26 cellular contexts compared by ENCODE assay signal in genomic region chr2:24690524-24690923, GRCh38.
A peak's percentile ranks its signal among the peaks of the same experiment; 100 is the strongest.
DNase-seq lines count a peak whose midpoint lies in the region; ATAC-seq, FAIRE-seq and TF ChIP-seq lines count a peak whose summit lies in the region.
"Had no signal": no experiment of that assay in that cellular context is flagged by ENCODE, and none has a peak within 500 bp of the region (broad histone marks: within the 10 kb centered on the region; RNA-seq: fewer than 3 reads in every experiment).

No MANE protein-coding gene starts in this region.

- H3K4me3 ChIP-seq in A549, result no peak overlapping the region
- H3K4me3 ChIP-seq: BLaER1 treated with 17β-estradiol and CSF1 and Interleukin-3, amounts not matched to agents 10 nM and 100 nM; GM12878; GM23248 had no signal

- TF ChIP-seq POLR2A in A549 (IDR thresholded peaks at IDR 0.05; ENCODE audit: low read length), result no peak

- H3K4me3 Mint-ChIP-seq in activated CD8-positive, alpha-beta T cell treated with anti-CD3 and anti-CD28 coated beads for 36 hours, result no peak overlapping the region
- no peak overlapping the region for H3K4me3 Mint-ChIP-seq in activated CD8-positive, alpha-beta T cell treated with anti-CD3 and anti-CD28 coated beads, Interleukin-2, amount 10 ng/mL, durations not matched to agents 7 days and 5 days
- H3K4me3 Mint-ChIP-seq: CD14-positive monocyte; CD4-positive, alpha-beta T cell; CD8-positive, alpha-beta memory T cell had no signal

- no peaks in the 10 kb centered on the region for H3K9me3 ChIP-seq in A549
- H3K9me3 ChIP-seq: BE2C had no signal

- H3K4me1 ChIP-seq in A549, result no peaks in the 10 kb centered on the region
- H3K4me1 ChIP-seq: BLaER1 treated with 17β-estradiol and CSF1 and Interleukin-3, amounts not matched to agents 10 nM and 100 nM had no signal

- TF ChIP-seq EP300 in A549 (IDR thresholded peaks at IDR 0.05), result no peak

- DNase-seq in activated CD8-positive, alpha-beta T cell treated with anti-CD3 and anti-CD28 coated beads for 36 hours, result peak; percentile 1
- DNase-seq in activated CD8-positive, alpha-beta T cell treated with anti-CD3 and anti-CD28 coated beads, Interleukin-2, amount 10 ng/mL, durations not matched to agents 7 days and 5 days, result no peak
- DNase-seq in A549 (ENCODE audit: low read depth in 1 of 2, low spot score in 1 of 2) (no peak), NCI-H2171 treated with DMSO at 0.1 percent for 48 hours (lab: John Stamatoyannopoulos, UW) (peak; percentile 63), NCI-H1436 (lab: John Stamatoyannopoulos, UW) (no peak), urothelium cell line (ENCODE audit: low spot score) (no peak)
- DNase-seq: ACHN; AML-193; BE2C; CD4-positive, alpha-beta T cell; CD8-positive, alpha-beta memory T cell; DMS 273 treated with DMSO at 0.1 percent for 48 hours; DMS79; EL; GDM1; GM23248; H7; HCEC 1CT had no signal

- no peak for ATAC-seq in activated CD8-positive, alpha-beta T cell treated with anti-CD3 and anti-CD28 coated beads for 36 hours
- ATAC-seq in activated CD8-positive, alpha-beta T cell treated with anti-CD3 and anti-CD28 coated beads, Interleukin-2, amount 10 ng/mL, durations not matched to agents 7 days and 5 days, result no peak
- ATAC-seq in A549, result no peak
- ATAC-seq: GM12878 had no signal

- no peaks in the 10 kb centered on the region for H3K27me3 Mint-ChIP-seq in activated CD8-positive, alpha-beta T cell treated with anti-CD3 and anti-CD28 coated beads for 36 hours
- no peaks in the 10 kb centered on the region for H3K27me3 Mint-ChIP-seq in activated CD8-positive, alpha-beta T cell treated with anti-CD3 and anti-CD28 coated beads, Interleukin-2, amount 10 ng/mL, durations not matched to agents 7 days and 5 days (ENCODE audit: low read depth)
- H3K27me3 Mint-ChIP-seq: CD4-positive, alpha-beta T cell; CD8-positive, alpha-beta memory T cell had no signal

- H3K36me3 Mint-ChIP-seq in activated CD8-positive, alpha-beta T cell treated with anti-CD3 and anti-CD28 coated beads for 36 hours (ENCODE audit: low read depth), result peaks cover 18% of the 10 kb centered on the region
- peaks cover 6% of the 10 kb centered on the region for H3K36me3 Mint-ChIP-seq in activated CD8-positive, alpha-beta T cell treated with anti-CD3 and anti-CD28 coated beads, Interleukin-2, amount 10 ng/mL, durations not matched to agents 7 days and 5 days (ENCODE audit: low read depth)

- peaks cover under 1% of the 10 kb centered on the region for H3K4me1 Mint-ChIP-seq in activated CD8-positive, alpha-beta T cell treated with anti-CD3 and anti-CD28 coated beads for 36 hours (ENCODE audit: low read depth)
- H3K4me1 Mint-ChIP-seq in activated CD8-positive, alpha-beta T cell treated with anti-CD3 and anti-CD28 coated beads, Interleukin-2, amount 10 ng/mL, durations not matched to agents 7 days and 5 days (ENCODE audit: low read depth), result no peaks in the 10 kb centered on the region

- FAIRE-seq in A549 (lab: Jason Lieb, UNC), result peak; percentile 7
- FAIRE-seq in urothelium cell line (lab: Jason Lieb, UNC), result no peak
- FAIRE-seq: A204.1, D721Med, GM12878, GM19239, H1 had no signal

- H3K27ac ChIP-seq in A549, result no peak overlapping the region
- H3K27ac ChIP-seq: 22Rv1; BLaER1 treated with 17β-estradiol and CSF1 and Interleukin-3, amounts not matched to agents 10 nM and 100 nM; GM23248 had no signal

- H3K27ac Mint-ChIP-seq in activated CD8-positive, alpha-beta T cell treated with anti-CD3 and anti-CD28 coated beads for 36 hours, result no peak overlapping the region
- H3K27ac Mint-ChIP-seq in activated CD8-positive, alpha-beta T cell treated with anti-CD3 and anti-CD28 coated beads, Interleukin-2, amount 10 ng/mL, durations not matched to agents 7 days and 5 days, result no peak overlapping the region
- H3K27ac Mint-ChIP-seq: CD4-positive, alpha-beta T cell; CD8-positive, alpha-beta memory T cell had no signal

- POLR2A ChIA-PET in activated CD8-positive, alpha-beta T cell treated with anti-CD3 and anti-CD28 coated beads for 36 hours (lab: Charles Lee), result no interaction called here
- POLR2A ChIA-PET in activated CD8-positive, alpha-beta T cell treated with anti-CD3 and anti-CD28 coated beads, Interleukin-2, amount 10 ng/mL, durations not matched to agents 7 days and 5 days (lab: Charles Lee), result no interaction called here
- POLR2A ChIA-PET in A549 (lab: Yijun Ruan, JAX), result no interaction called here

- 87% methylated on average over 4 of the region's 4 CpGs for WGBS in A549 (ENCODE audit: missing lambda C conversion rate)

- TF ChIP-seq RAD21 in A549 (conservative IDR thresholded peaks at IDR 0.05 in 1 of 2, IDR thresholded peaks at IDR 0.05 in 1 of 2), result no peak

- intact Hi-C loops in activated CD8-positive, alpha-beta T cell treated with anti-CD3 and anti-CD28 coated beads for 36 hours (cut with micrococcal nuclease), result no loop called here

- H3K9me3 Mint-ChIP-seq in activated CD8-positive, alpha-beta T cell treated with anti-CD3 and anti-CD28 coated beads for 36 hours, result no peaks in the 10 kb centered on the region
- H3K9me3 Mint-ChIP-seq in activated CD8-positive, alpha-beta T cell treated with anti-CD3 and anti-CD28 coated beads, Interleukin-2, amount 10 ng/mL, durations not matched to agents 7 days and 5 days (ENCODE audit: insufficient read depth), result no peaks in the 10 kb centered on the region
- H3K9me3 Mint-ChIP-seq: CD4-positive, alpha-beta T cell; CD8-positive, alpha-beta memory T cell had no signal

- TF ChIP-seq CTCF in activated CD8-positive, alpha-beta T cell treated with anti-CD3 and anti-CD28 coated beads for 36 hours (IDR thresholded peaks at IDR 0.05), result no peak
- TF ChIP-seq CTCF in A549 (IDR thresholded peaks at IDR 0.05), result no peak

- no peak overlapping the region for H3K4me2 ChIP-seq in A549
- H3K4me2 ChIP-seq: BLaER1 treated with 17β-estradiol and CSF1 and Interleukin-3, amounts not matched to agents 10 nM and 100 nM had no signal

- CTCF ChIA-PET in activated CD8-positive, alpha-beta T cell treated with anti-CD3 and anti-CD28 coated beads for 36 hours (lab: Charles Lee), result no interaction called here
- CTCF ChIA-PET in activated CD8-positive, alpha-beta T cell treated with anti-CD3 and anti-CD28 coated beads, Interleukin-2, amount 10 ng/mL, durations not matched to agents 7 days and 5 days (lab: Charles Lee), result no interaction called here
- CTCF ChIA-PET in A549 (lab: Yijun Ruan, JAX), result no interaction called here

TF ChIP-seq in A549, 52 proteins besides CTCF, POLR2A, EP300 and RAD21:
- no peak for TF ChIP-seq ZSCAN20 (CRISPR knock-in tag; IDR thresholded peaks at IDR 0.05)
- TF ChIP-seq FOXS1 (CRISPR knock-in tag; IDR thresholded peaks at IDR 0.05), result no peak
- no peak for TF ChIP-seq SREBF2 (IDR thresholded peaks at IDR 0.05)
- TF ChIP-seq NR3C1 (IDR thresholded peaks at IDR 0.05), result no peak
- no peak for TF ChIP-seq EHF (CRISPR knock-in tag; IDR thresholded peaks at IDR 0.05)
- no peak for TF ChIP-seq TFCP2L1 (CRISPR knock-in tag; IDR thresholded peaks at IDR 0.05)
- no peak for TF ChIP-seq NFE2L2 (conservative IDR thresholded peaks at IDR 0.05; ENCODE audit: low read length)
- TF ChIP-seq HDAC2 (IDR thresholded peaks at IDR 0.05), result no peak
- TF ChIP-seq JUN (IDR thresholded peaks at IDR 0.05), result no peak
- TF ChIP-seq HEYL (CRISPR knock-in tag; IDR thresholded peaks at IDR 0.05), result no peak
- TF ChIP-seq CBX2 (IDR thresholded peaks at IDR 0.05; ENCODE audit: borderline replicate concordance, low read depth), result no peak
- no peak for TF ChIP-seq MAZ (IDR thresholded peaks at IDR 0.05; ENCODE audit: borderline replicate concordance, low read depth, low read length)
- TF ChIP-seq MYC (IDR thresholded peaks at IDR 0.05; ENCODE audit: borderline replicate concordance, low read length), result no peak
- no peak for TF ChIP-seq TP53 (CRISPR knock-in tag; IDR thresholded peaks at IDR 0.05)
- no peak for TF ChIP-seq SMC3 (IDR thresholded peaks at IDR 0.05)
- TF ChIP-seq, protein P1, sequence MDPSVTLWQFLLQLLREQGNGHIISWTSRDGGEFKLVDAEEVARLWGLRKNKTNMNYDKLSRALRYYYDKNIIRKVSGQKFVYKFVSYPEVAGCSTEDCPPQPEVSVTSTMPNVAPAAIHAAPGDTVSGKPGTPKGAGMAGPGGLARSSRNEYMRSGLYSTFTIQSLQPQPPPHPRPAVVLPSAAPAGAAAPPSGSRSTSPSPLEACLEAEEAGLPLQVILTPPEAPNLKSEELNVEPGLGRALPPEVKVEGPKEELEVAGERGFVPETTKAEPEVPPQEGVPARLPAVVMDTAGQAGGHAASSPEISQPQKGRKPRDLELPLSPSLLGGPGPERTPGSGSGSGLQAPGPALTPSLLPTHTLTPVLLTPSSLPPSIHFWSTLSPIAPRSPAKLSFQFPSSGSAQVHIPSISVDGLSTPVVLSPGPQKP (IDR thresholded peaks at IDR 0.05; ENCODE audit: low read depth, low read length), result no peak

Comparison
In these comparisons a context has a peak if more than half of its experiments do, and no peak if none do; other contexts are left out.
1. DNase-seq: peak in activated CD8-positive, alpha-beta T cell treated with anti-CD3 and anti-CD28 coated beads for 36 hours (single experiment) and NCI-H2171 treated with DMSO at 0.1 percent for 48 hours (single experiment); none in activated CD8-positive, alpha-beta T cell treated with anti-CD3 and anti-CD28 coated beads, Interleukin-2, amount 10 ng/mL, durations not matched to agents 7 days and 5 days (single experiment), A549 (0 of 2), NCI-H1436 (single experiment) and urothelium cell line (single experiment).